Comparison of ENCODE assay signal across 8 cellular contexts in genomic region chr12:6375269-6376078, GRCh38. TPM values are rescaled to one million over a fixed set of nuclear protein-coding genes. Genes with fewer than 3 reads are reported as not detected.
DNase-seq lines count a peak whose midpoint lies in the region; ATAC-seq, FAIRE-seq and TF ChIP-seq lines count a peak whose summit lies in the region.

Gene SCNN1A (minus strand): TSS chr12:6375563. CDS start chr12:6374783, 780 bp downstream.

- H3K27ac ChIP-seq in ACC112 (ENCODE audit: low read depth, low read length) (peak within 1 kb of the TSS; percentile 78), breast epithelium (peak within 1 kb of the TSS; percentile 92 to 97)

- peak within 1 kb of the TSS; percentile 91 for H3K9ac ChIP-seq in mucosa of stomach (ENCODE audit: low read length)

- DNase-seq in NCI-H1105 treated with DMSO at 0.1 percent for 48 hours (lab: John Stamatoyannopoulos, UW), result peak; percentile 74
- peak; percentile 81 to 90 for DNase-seq in breast epithelium (ENCODE audit: low spot score in 2 of 2)
- DNase-seq in RCC 7860 (ENCODE audit: low spot score), result no peak
- DNase-seq in AG08395 (ENCODE audit: low spot score), result no peak
- DNase-seq in NCI-H2171 (lab: John Stamatoyannopoulos, UW), result no peak

- no peak for TF ChIP-seq CTCF in breast epithelium (IDR thresholded peaks at IDR 0.05)

- H3K4me1 ChIP-seq in ACC112 (ENCODE audit: control insufficient read depth, insufficient read depth, low read length, unreplicated experiment) (peaks cover 67% of the 10 kb centered on the region), breast epithelium (peaks cover 24 to 31% of the 10 kb centered on the region in 2 donors), mucosa of stomach (ENCODE audit: control insufficient read depth, insufficient read depth, low read length) (peaks cover 61% of the 10 kb centered on the region)

- H3K27me3 ChIP-seq in ACC112 (ENCODE audit: insufficient read depth, low read length) (no peaks in the 10 kb centered on the region), breast epithelium (no peaks in the 10 kb centered on the region), mucosa of stomach (ENCODE audit: control insufficient read depth, insufficient read depth, low read length) (no peaks in the 10 kb centered on the region)

- H3K79me2 ChIP-seq in ACC112 (ENCODE audit: control insufficient read depth, insufficient read depth, low read length, unreplicated experiment), result no peaks in the 10 kb centered on the region

- no peak for FAIRE-seq in RCC 7860 (lab: Jason Lieb, UNC)

- no peak within 1 kb of the TSS for H2AFZ ChIP-seq in ACC112 (ENCODE audit: low read length, unreplicated experiment)

- H3K4me3 ChIP-seq in ACC112 (ENCODE audit: low read depth, low read length), result peak within 1 kb of the TSS; percentile 2; the same call in 1 of the 2 replicates
- H3K4me3 ChIP-seq in breast epithelium, result peak within 1 kb of the TSS in 2 of 3 donors; percentile 53 to 65
- H3K4me3 ChIP-seq in mucosa of stomach (ENCODE audit: low read length), result peak within 1 kb of the TSS; percentile 98

- H3K36me3 ChIP-seq in ACC112 (ENCODE audit: insufficient read depth, low read length) (no peaks in the 10 kb centered on the region), breast epithelium (no peaks in the 10 kb centered on the region), mucosa of stomach (ENCODE audit: control insufficient read depth, insufficient read depth, low read length) (peaks cover 4% of the 10 kb centered on the region)

- intact Hi-C loops in breast epithelium (cut with DNase I; ENCODE audit: low total_unique reads), result no loop called here

- ATAC-seq in GM18520 (IDR thresholded peaks at IDR 0.05; ENCODE audit: unreplicated experiment), result no peak

- H3K9me3 ChIP-seq in breast epithelium (no peaks in the 10 kb centered on the region), mucosa of stomach (ENCODE audit: control insufficient read depth, low read length) (no peaks in the 10 kb centered on the region)

- TF ChIP-seq POLR2A in breast epithelium (IDR thresholded peaks at IDR 0.05), result peak; percentile 68

RNA-seq across cellular contexts. Expression of gene SCNN1A, which starts in this region (rescaled TPM):
- 100 to 1,000 TPM in 1 of 3 donors, 10 to 100 TPM in 1, 1 to 10 TPM in 1; 1.3 to 175 (median 93.7) TPM for total RNA-seq in breast epithelium

Comparison
In these comparisons a context has a peak if more than half of its experiments do, and no peak if none do; other contexts are left out.
1. H3K4me3 ChIP-seq: peak in every context shown above with its lines; median percentile 98 in mucosa of stomach; 59 in breast epithelium; 2 in ACC112.
2. DNase-seq: peak in NCI-H1105 treated with DMSO at 0.1 percent for 48 hours (single experiment) and breast epithelium (2 of 2); none in RCC 7860 (single experiment), AG08395 (single experiment) and NCI-H2171 (single experiment).